ENCODE assay signal across 27 cellular contexts in the genomic region with DNA sequence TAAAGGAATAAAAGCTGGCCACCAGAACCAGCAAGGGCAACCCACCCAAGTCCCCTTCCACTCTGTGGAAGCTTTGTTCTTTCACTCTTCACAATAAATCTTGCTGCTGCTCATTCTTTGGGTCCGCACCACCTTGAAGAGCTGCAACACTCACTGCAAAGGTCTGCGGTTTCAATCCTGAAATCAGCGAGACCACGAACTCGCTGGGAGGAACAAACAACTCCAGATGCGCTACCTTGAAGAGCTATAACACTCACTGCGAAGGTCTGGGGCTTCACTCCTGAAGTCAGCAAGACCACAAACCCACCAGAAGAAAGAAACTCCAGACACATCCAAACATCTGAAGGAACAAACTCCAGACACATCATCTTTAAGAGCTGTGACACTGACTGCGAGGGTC.
"Had no signal": no experiment of that assay in that cellular context is flagged by ENCODE, and none has a peak within 500 bp of the region (broad histone marks: within the 10 kb centered on the region; RNA-seq: fewer than 3 reads in every experiment).

No MANE protein-coding gene starts in this region.

- H3K27ac ChIP-seq: stomach, suprapubic skin, testis, thoracic aorta, thyroid gland, tibial artery, tibial nerve, transverse colon, upper lobe of left lung, upper lobe of right lung, uterus, vagina had no signal

- H3K27me3 ChIP-seq: stomach, suprapubic skin, testis, thyroid gland, tibial artery, tibial nerve, transverse colon, upper lobe of left lung, upper lobe of right lung, uterus, vagina had no signal

- FAIRE-seq: urothelium cell line had no signal

- ATAC-seq: stimulated activated effector memory CD8-positive, alpha-beta T cell treated with anti-CD3 and anti-CD28 coated beads, Interleukin-12 subunit alpha, Interleukin-12 subunit beta, amount 100 ng/mL, for 72 hours; stimulated activated memory B cell treated with anti-CD40 and anti-IgM and Interleukin-4, amounts not matched to agents 10 μg/mL and 1 μg/mL and 100 μg/mL, for 72 hours; stimulated activated naive B cell treated with anti-CD40 and anti-IgM and Interleukin-4, amounts not matched to agents 10 μg/mL and 1 μg/mL and 100 μg/mL, for 72 hours; stimulated activated naive CD8-positive, alpha-beta T cell treated with anti-CD3 and anti-CD28 coated beads, Interleukin-15, amount 100 ng/mL, for 72 hours; stimulated activated naive CD8-positive, alpha-beta T cell treated with anti-CD3 and anti-CD28 coated beads, Interleukin-15, Interleukin-2, amounts not matched to agents 100 U/mL and 50 U/mL, for 24 hours had no signal

- H3K4me1 ChIP-seq: stomach, suprapubic skin, testis, thyroid gland, tibial artery, tibial nerve, transverse colon, upper lobe of left lung, upper lobe of right lung, uterus, vagina had no signal

- H3K4me3 ChIP-seq: stomach, suprapubic skin, testis, thoracic aorta, thyroid gland, tibial artery, tibial nerve, transverse colon, upper lobe of left lung, upper lobe of right lung, uterus, vagina had no signal

- H3K9me3 ChIP-seq: stomach, suprapubic skin, testis, thoracic aorta, thyroid gland, tibial artery, tibial nerve, transverse colon, upper lobe of left lung, upper lobe of right lung, uterus, vagina had no signal

- H3K36me3 ChIP-seq: stomach, suprapubic skin, thoracic aorta, thyroid gland, tibial artery, tibial nerve, transverse colon, upper lobe of left lung, upper lobe of right lung, uterus, vagina had no signal

- DNase-seq: stimulated activated CD4-positive, alpha-beta T cell treated with anti-CD3 and anti-CD28 coated beads, Interleukin-2, amount 100 ng/mL, for 48 hours; stimulated activated CD4-positive, alpha-beta T cell treated with anti-CD3 and anti-CD28 coated beads, Interleukin-4, amount 100 ng/mL, for 1 hour; stimulated activated CD4-positive, alpha-beta T cell treated with anti-CD3 and anti-CD28 coated beads, Interleukin-4, amount 100 ng/mL, for 24 hours; stimulated activated CD4-positive, alpha-beta T cell treated with anti-CD3 and anti-CD28 coated beads, Interleukin-4, amount 100 ng/mL, for 4 hours; stimulated activated CD8-positive, alpha-beta memory T cell treated with anti-CD3 and anti-CD28 coated beads, Interleukin-4, amount 100 ng/mL, for 48 hours; stimulated activated naive B cell treated with anti-CD40 and anti-IgM and Interleukin-4, amounts not matched to agents 10 μg/mL and 1 μg/mL and 100 μg/mL, for 72 hours; stimulated activated naive CD4-positive, alpha-beta T cell; stimulated activated naive CD4-positive, alpha-beta T cell treated with Interleukin-2 at 50 U/mL for 16 hours; stimulated activated naive CD8-positive, alpha-beta T cell treated with anti-CD3 and anti-CD28 coated beads, Interleukin-15, amount 100 ng/mL, for 72 hours; stimulated activated naive CD8-positive, alpha-beta T cell treated with anti-CD3 and anti-CD28 coated beads, Interleukin-15, Interleukin-2, amounts not matched to agents 100 U/mL and 50 U/mL, for 24 hours; stomach; substantia nigra; testis; thyroid gland; tibial artery; transverse colon; trophoblast cell; upper lobe of left lung; upper lobe of right lung; uterus had no signal
